34 cellular contexts compared by ENCODE assay signal in genomic region chr9:85925493-85925892, GRCh38.
"Had no signal": no experiment of that assay in that cellular context is flagged by ENCODE, and none has a peak within 500 bp of the region (broad histone marks: within the 10 kb centered on the region; RNA-seq: fewer than 3 reads in every experiment).

No MANE protein-coding gene starts in this region.

- H3K4me3 ChIP-seq: MG63 had no signal

- DNase-seq: Karpas-422, Kasumi-1, MG63, MM.1S, MV-4-11, NCI-H1048, NCI-H1092, NCI-H1092 treated with DMSO at 0.1 percent for 48 hours, NCI-H1105, NCI-H1105 treated with DMSO at 0.1 percent for 48 hours, NCI-H1417, NCI-H1417 treated with DMSO at 0.1 percent for 48 hours, NCI-H1436, NCI-H1436 treated with DMSO at 0.1 percent for 48 hours, NCI-H146, NCI-H1694, NCI-H1694 treated with DMSO at 0.1 percent for 48 hours, NCI-H187, NCI-H187 treated with DMSO at 0.1 percent for 48 hours, NCI-H1930, NCI-H2029, NCI-H2029 treated with DMSO at 0.1 percent for 48 hours, NCI-H2081, NCI-H2081 treated with DMSO at 0.1 percent for 48 hours, NCI-H2107, NCI-H2171, NCI-H2171 treated with DMSO at 0.1 percent for 48 hours, NCI-H2227 treated with DMSO at 0.1 percent for 48 hours, NCI-H226, NCI-H345, NCI-H446, NCI-H446 treated with DMSO at 0.1 percent for 48 hours, NCI-H510A, NCI-H510A treated with DMSO at 0.1 percent for 48 hours had no signal

- H3K36me3 ChIP-seq: MG63 had no signal

- H3K9me3 ChIP-seq: MG63 had no signal
